In the genomic region with DNA sequence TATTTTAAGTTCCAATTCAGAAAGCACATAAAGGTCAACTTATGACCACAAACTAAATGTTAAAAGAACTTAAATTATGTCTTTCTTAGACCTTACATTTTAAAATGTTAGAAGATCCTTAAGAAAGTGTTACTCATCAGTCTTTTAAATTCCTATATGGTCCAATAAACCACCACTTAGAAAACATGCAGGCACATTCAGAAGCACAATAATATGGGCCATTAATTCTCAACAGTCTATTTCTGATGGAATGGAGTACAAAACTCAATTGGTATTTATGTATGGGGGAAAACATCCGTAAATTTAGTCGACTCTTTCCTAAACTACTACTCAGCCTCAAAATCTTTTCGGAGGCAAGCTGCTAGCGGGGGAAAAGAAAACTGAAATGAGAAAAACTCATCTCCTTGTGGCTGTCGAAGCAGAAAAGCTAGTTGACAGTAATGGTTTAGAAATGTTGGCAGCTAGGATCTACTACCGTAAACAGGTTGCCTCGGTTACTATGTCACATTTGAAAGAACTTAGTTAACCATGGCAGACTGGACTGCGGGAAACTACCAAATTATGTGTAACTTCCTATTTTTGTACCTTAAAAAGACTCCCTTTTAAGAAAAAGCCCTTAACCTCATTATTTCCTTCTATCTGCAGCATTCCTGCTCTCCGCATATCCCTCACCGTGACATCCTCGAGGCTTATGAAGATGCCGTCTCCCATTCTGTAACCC, we compare ENCODE assay signal across 1 cellular context.
TF ChIP-seq lines count a peak whose summit lies in the region.

No MANE protein-coding gene starts in this region.

TF ChIP-seq in GM23338, 12 proteins besides CTCF, POLR2A, EP300 and RAD21 (continued from another document):
- TF ChIP-seq, protein P1, sequence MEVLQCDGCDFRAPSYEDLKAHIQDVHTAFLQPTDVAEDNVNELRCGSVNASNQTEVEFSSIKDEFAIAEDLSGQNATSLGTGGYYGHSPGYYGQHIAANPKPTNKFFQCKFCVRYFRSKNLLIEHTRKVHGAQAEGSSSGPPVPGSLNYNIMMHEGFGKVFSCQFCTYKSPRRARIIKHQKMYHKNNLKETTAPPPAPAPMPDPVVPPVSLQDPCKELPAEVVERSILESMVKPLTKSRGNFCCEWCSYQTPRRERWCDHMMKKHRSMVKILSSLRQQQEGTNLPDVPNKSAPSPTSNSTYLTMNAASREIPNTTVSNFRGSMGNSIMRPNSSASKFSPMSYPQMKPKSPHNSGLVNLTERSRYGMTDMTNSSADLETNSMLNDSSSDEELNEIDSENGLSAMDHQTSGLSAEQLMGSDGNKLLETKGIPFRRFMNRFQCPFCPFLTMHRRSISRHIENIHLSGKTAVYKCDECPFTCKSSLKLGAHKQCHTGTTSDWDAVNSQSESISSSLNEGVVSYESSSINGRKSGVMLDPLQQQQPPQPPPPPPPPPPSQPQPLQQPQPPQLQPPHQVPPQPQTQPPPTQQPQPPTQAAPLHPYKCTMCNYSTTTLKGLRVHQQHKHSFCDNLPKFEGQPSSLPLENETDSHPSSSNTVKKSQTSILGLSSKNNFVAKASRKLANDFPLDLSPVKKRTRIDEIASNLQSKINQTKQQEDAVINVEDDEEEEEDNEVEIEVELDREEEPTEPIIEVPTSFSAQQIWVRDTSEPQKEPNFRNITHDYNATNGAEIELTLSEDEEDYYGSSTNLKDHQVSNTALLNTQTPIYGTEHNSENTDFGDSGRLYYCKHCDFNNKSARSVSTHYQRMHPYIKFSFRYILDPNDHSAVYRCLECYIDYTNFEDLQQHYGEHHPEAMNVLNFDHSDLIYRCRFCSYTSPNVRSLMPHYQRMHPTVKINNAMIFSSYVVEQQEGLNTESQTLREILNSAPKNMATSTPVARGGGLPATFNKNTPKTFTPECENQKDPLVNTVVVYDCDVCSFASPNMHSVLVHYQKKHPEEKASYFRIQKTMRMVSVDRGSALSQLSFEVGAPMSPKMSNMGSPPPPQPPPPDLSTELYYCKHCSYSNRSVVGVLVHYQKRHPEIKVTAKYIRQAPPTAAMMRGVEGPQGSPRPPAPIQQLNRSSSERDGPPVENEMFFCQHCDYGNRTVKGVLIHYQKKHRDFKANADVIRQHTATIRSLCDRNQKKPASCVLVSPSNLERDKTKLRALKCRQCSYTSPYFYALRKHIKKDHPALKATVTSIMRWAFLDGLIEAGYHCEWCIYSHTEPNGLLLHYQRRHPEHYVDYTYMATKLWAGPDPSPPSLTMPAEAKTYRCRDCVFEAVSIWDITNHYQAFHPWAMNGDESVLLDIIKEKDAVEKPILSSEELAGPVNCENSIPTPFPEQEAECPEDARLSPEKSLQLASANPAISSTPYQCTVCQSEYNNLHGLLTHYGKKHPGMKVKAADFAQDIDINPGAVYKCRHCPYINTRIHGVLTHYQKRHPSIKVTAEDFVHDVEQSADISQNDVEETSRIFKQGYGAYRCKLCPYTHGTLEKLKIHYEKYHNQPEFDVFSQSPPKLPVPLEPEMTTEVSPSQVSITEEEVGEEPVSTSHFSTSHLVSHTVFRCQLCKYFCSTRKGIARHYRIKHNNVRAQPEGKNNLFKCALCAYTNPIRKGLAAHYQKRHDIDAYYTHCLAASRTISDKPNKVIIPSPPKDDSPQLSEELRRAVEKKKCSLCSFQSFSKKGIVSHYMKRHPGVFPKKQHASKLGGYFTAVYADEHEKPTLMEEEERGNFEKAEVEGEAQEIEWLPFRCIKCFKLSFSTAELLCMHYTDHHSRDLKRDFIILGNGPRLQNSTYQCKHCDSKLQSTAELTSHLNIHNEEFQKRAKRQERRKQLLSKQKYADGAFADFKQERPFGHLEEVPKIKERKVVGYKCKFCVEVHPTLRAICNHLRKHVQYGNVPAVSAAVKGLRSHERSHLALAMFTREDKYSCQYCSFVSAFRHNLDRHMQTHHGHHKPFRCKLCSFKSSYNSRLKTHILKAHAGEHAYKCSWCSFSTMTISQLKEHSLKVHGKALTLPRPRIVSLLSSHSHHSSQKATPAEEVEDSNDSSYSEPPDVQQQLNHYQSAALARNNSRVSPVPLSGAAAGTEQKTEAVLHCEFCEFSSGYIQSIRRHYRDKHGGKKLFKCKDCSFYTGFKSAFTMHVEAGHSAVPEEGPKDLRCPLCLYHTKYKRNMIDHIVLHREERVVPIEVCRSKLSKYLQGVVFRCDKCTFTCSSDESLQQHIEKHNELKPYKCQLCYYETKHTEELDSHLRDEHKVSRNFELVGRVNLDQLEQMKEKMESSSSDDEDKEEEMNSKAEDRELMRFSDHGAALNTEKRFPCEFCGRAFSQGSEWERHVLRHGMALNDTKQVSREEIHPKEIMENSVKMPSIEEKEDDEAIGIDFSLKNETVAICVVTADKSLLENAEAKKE (CRISPR knock-in tag; IDR thresholded peaks at IDR 0.05): no peak
- TF ChIP-seq NANOG (IDR thresholded peaks at IDR 0.05; ENCODE audit: borderline replicate concordance) (no peak), ZNF331 (CRISPR knock-in tag; IDR thresholded peaks at IDR 0.05; ENCODE audit: low read depth) (no peak)
